8 cellular contexts compared by ENCODE assay signal in genomic region chr2:202831241-202831997, GRCh38. TPM values are rescaled to one million over a fixed set of nuclear protein-coding genes. Genes with fewer than 3 reads are reported as not detected.
A peak's percentile ranks its signal among the peaks of the same experiment; 100 is the strongest.
DNase-seq lines count a peak whose midpoint lies in the region; ATAC-seq and TF ChIP-seq lines count a peak whose summit lies in the region.

No MANE protein-coding gene starts in this region.

- no peaks in the 10 kb centered on the region for H3K27me3 Mint-ChIP-seq in MCF 10A (ENCODE audit: insufficient read depth, unreplicated experiment)

- no peaks in the 10 kb centered on the region for H3K36me3 ChIP-seq in breast epithelium
- no peaks in the 10 kb centered on the region for H3K36me3 ChIP-seq in iPS DF 6.9 (ENCODE audit: control insufficient read depth, insufficient read depth, low read length)

- no peaks in the 10 kb centered on the region for H3K36me3 Mint-ChIP-seq in MCF 10A (ENCODE audit: insufficient read depth, unreplicated experiment)

- TF ChIP-seq POLR2A in breast epithelium (IDR thresholded peaks at IDR 0.05) = no peak

- no TSS peak for BruUV-seq in MCF 10A (replicated peaks; lab: Mats Ljungman, UMichigan)

- no peaks in the 10 kb centered on the region for H3K27me3 ChIP-seq in breast epithelium
- H3K27me3 ChIP-seq in iPS DF 6.9 (ENCODE audit: control insufficient read depth, insufficient read depth, low read length) = no peaks in the 10 kb centered on the region

- POLR2A ChIA-PET in MCF 10A (lab: Yijun Ruan, JAX) = interaction anchor here (1.1 to 1.4 kb wide), 2 partner anchors 10 to 197 kb away, joined by 4 read pairs; partner anchors contain the start of gene FAM117B

- CTCF ChIA-PET in MCF 10A (lab: Yijun Ruan, JAX) = interaction anchor here (0.5 to 1.5 kb wide), 13 partner anchors 9 to 326 kb away, joined by 3 to 11 read pairs (median 4); no protein-coding TSS in a partner anchor

- H3K27ac Mint-ChIP-seq in MCF 10A (ENCODE audit: low read depth, unreplicated experiment) = no peak overlapping the region

- TF ChIP-seq CTCF in MCF 10A (IDR thresholded peaks at IDR 0.05; ENCODE audit: unreplicated experiment) (peak; percentile 46), breast epithelium (IDR thresholded peaks at IDR 0.05) (peak in 1 of 3 donors; percentile 40)

- H3K4me1 ChIP-seq in breast epithelium (no peaks in the 10 kb centered on the region), iPS DF 6.9 (ENCODE audit: control insufficient read depth, insufficient read depth, low read length) (no peaks in the 10 kb centered on the region)

- ATAC-seq in HG03159 (IDR thresholded peaks at IDR 0.05; ENCODE audit: unreplicated experiment) = no peak

- H3K4me3 Mint-ChIP-seq in MCF 10A (ENCODE audit: unreplicated experiment) = no peak overlapping the region

- H3K9me3 ChIP-seq in breast epithelium (no peaks in the 10 kb centered on the region), iPS DF 6.9 (ENCODE audit: control insufficient read depth, insufficient read depth, low read length) (no peaks in the 10 kb centered on the region)

- no peak overlapping the region for H3K27ac ChIP-seq in breast epithelium
- H3K27ac ChIP-seq in iPS DF 6.9 (ENCODE audit: low read length) = no peak overlapping the region

- intact Hi-C loops in MCF 10A (cut with micrococcal nuclease) = loop anchor here (1.0 to 5.0 kb wide), 7 partner anchors 39 to 1078 kb away; partner anchors contain the start of genes CYP20A1 and ICA1L
- intact Hi-C loops in breast epithelium (cut with DNase I; ENCODE audit: low total_unique reads) = no loop called here

- peak; percentile 84 for DNase-seq in MCF 10A (ENCODE audit: unreplicated experiment)
- no peak for DNase-seq in breast epithelium (ENCODE audit: low spot score in 2 of 2)
- DNase-seq in Jurkat, Clone E6-1 (ENCODE audit: low read depth, low spot score) = peak; percentile 80
- peak; percentile 82 for DNase-seq in RPMI8226
- peak; percentile 73 for DNase-seq in amniotic epithelial cell (ENCODE audit: low read depth)
- DNase-seq in iPS DF 6.9 (ENCODE audit: low read depth, low spot score) = peak; percentile 25
- DNase-seq in stimulated activated CD4-positive, alpha-beta T cell treated with anti-CD3 and anti-CD28 coated beads, Interleukin-2, amount 100 ng/mL, for 4 hours (ENCODE audit: low read depth) = peak; percentile 11

- whole genome bisulfite sequencing in iPS DF 6.9 (ENCODE audit: insufficient coverage, insufficient read length) = no CpG with 5 or more reads among the region's 4 CpGs

- peaks cover 8% of the 10 kb centered on the region for H3K4me1 Mint-ChIP-seq in MCF 10A (ENCODE audit: insufficient read depth, unreplicated experiment)

- H3K9me3 Mint-ChIP-seq in MCF 10A (ENCODE audit: unreplicated experiment) = no peaks in the 10 kb centered on the region

- H3K4me3 ChIP-seq in breast epithelium = no peak overlapping the region
- H3K4me3 ChIP-seq in Jurkat, Clone E6-1 (ENCODE audit: low read length) = no peak overlapping the region
- no peak overlapping the region for H3K4me3 ChIP-seq in iPS DF 6.9 (ENCODE audit: low read length)

RNA-seq across cellular contexts. Expression of gene ICA1L, which starts 40.1 kb away (rescaled TPM):
- total RNA-seq in MCF 10A (2022) (6.5 and 8.0 TPM in 2 replicates), breast epithelium (10 to 100 TPM in 2 of 3 donors, 1 to 10 TPM in 1; 9.5 to 14.5 (median 14.4) TPM)
- 5.9 TPM for polyA plus RNA-seq in Jurkat, Clone E6-1 (2012; ENCODE audit: insufficient read depth, insufficient read length)

Comparison
In these comparisons a context has a peak if more than half of its experiments do, and no peak if none do; other contexts are left out.
1. DNase-seq: peak in MCF 10A (single experiment), Jurkat, Clone E6-1 (single experiment), RPMI8226 (single experiment), amniotic epithelial cell (single experiment), iPS DF 6.9 (single experiment) and stimulated activated CD4-positive, alpha-beta T cell treated with anti-CD3 and anti-CD28 coated beads, Interleukin-2, amount 100 ng/mL, for 4 hours (single experiment); none in breast epithelium (0 of 2).